ENCODE assay signal across 14 cellular contexts in genomic region chr6:164121527-164121926, GRCh38.
DNase-seq lines count a peak whose midpoint lies in the region; ATAC-seq and TF ChIP-seq lines count a peak whose summit lies in the region.
"Had no signal": no experiment of that assay in that cellular context is flagged by ENCODE, and none has a peak within 500 bp of the region (broad histone marks: within the 10 kb centered on the region; RNA-seq: fewer than 3 reads in every experiment).

No MANE protein-coding gene starts in this region.

- TF ChIP-seq POLR2A in lower leg skin (IDR thresholded peaks at IDR 0.05), result no peak

- DNase-seq in NCI-H345 (lab: John Stamatoyannopoulos, UW), result no peak
- DNase-seq in DMS 273 treated with DMSO at 0.1 percent for 48 hours (lab: John Stamatoyannopoulos, UW), result no peak
- no peak for DNase-seq in lower leg skin (ENCODE audit: low spot score in 2 of 2)
- DNase-seq: Calu3; CD8-positive, alpha-beta T cell; DMS53; DND-41; EL; H9 had no signal

- no peak overlapping the region for H3K4me3 ChIP-seq in lower leg skin (ENCODE audit: low read depth, poor library complexity, severe bottlenecking)
- H3K4me3 ChIP-seq: BLaER1 treated with 17β-estradiol and CSF1 and Interleukin-3, amounts not matched to agents 10 nM and 100 nM had no signal

- no peak for TF ChIP-seq CTCF in lower leg skin (IDR thresholded peaks at IDR 0.05)

- ATAC-seq in GM18867 (IDR thresholded peaks at IDR 0.05; ENCODE audit: unreplicated experiment), result peak; percentile 63
- ATAC-seq in HG02610 (IDR thresholded peaks at IDR 0.05; ENCODE audit: unreplicated experiment), result peak; percentile 49
- ATAC-seq in HG02885 (IDR thresholded peaks at IDR 0.05; ENCODE audit: poor library complexity, unreplicated experiment), result peak; percentile 90
- no peak for ATAC-seq in GM18907 (IDR thresholded peaks at IDR 0.05; ENCODE audit: unreplicated experiment)
- ATAC-seq: CD8-positive, alpha-beta T cell had no signal

- WGBS in lower leg skin, 2 donors, result 93 to 95% methylated on average over 6 of the region's 6 CpGs

- intact Hi-C loops in lower leg skin (cut with DNase I; ENCODE audit: low total_unique reads), result no loop called here
